ENCODE assay signal across 19 cellular contexts in genomic region chr9:135662758-135663450, GRCh38. TPM values are rescaled to one million over a fixed set of nuclear protein-coding genes. Genes with fewer than 3 reads are reported as not detected.
DNase-seq lines count a peak whose midpoint lies in the region; ATAC-seq, FAIRE-seq and TF ChIP-seq lines count a peak whose summit lies in the region.
"Had no signal": no experiment of that assay in that cellular context is flagged by ENCODE, and none has a peak within 500 bp of the region (broad histone marks: within the 10 kb centered on the region; RNA-seq: fewer than 3 reads in every experiment).

LCN9 (plus strand) TSS chr9:135663309; CDS start chr9:135663322, 13 bp downstream.

- no peaks in the 10 kb centered on the region for H3K79me1 ChIP-seq in H1 (ENCODE audit: low read depth, low read length)

- H3K4me3 ChIP-seq in H7 (ENCODE audit: insufficient read depth, low read depth, low read length) (no peak within 1 kb of the TSS), H1 (ENCODE audit: extremely low read depth in 1 of 4, insufficient read depth in 2 of 4, low read depth in 3 of 4, low read length in 4 of 4) (no peak within 1 kb of the TSS)
- H3K4me3 ChIP-seq: BLaER1, psoas muscle had no signal

- H3K56ac ChIP-seq in H1 (replicated peaks; ENCODE audit: insufficient read length, low read depth, low read length): no peak within 1 kb of the TSS

- H3K79me2 ChIP-seq in H1 (ENCODE audit: control insufficient read depth in 1 of 2, insufficient read depth in 2 of 2, low read length in 2 of 2): no peaks in the 10 kb centered on the region

- TF ChIP-seq POLR2A in H1 (IDR thresholded peaks at IDR 0.05; ENCODE audit: control extremely low read depth in 1 of 2, low read depth in 2 of 2, low read length in 2 of 2): no peak

- no peak within 1 kb of the TSS for H3K27ac ChIP-seq in H1 (ENCODE audit: low read depth, low read length)
- H3K27ac ChIP-seq: BLaER1, psoas muscle had no signal

- FAIRE-seq in H1 (lab: Jason Lieb, UNC): no peak
- FAIRE-seq: HTR-8/SVneo had no signal

- H3K14ac ChIP-seq in H1 (ENCODE audit: insufficient read length): no peak within 1 kb of the TSS

- no peak within 1 kb of the TSS for H2AK5ac ChIP-seq in H1 (ENCODE audit: low read depth, low read length)

- peaks cover 0 to 8% (median 4%) of the 10 kb centered on the region in 4 experiments; a peak in 3 of 7 replicates for H3K4me1 ChIP-seq in H1 (replicated peaks in 1 of 4; ENCODE audit: control insufficient read depth in 3 of 4, insufficient read depth in 4 of 4, low read length in 3 of 4)
- H3K4me1 ChIP-seq: psoas muscle had no signal

- no peak within 1 kb of the TSS for H3K9ac ChIP-seq in H1 (replicated peaks in 1 of 4; ENCODE audit: extremely low read depth in 1 of 4, low read depth in 3 of 4, low read length in 3 of 4)
- H3K9ac ChIP-seq: BLaER1 had no signal

- H2BK12ac ChIP-seq in H1 (ENCODE audit: low read depth, low read length): peak within 1 kb of the TSS; percentile 60; the same call in 1 of the 2 replicates

- H3K27me3 Mint-ChIP-seq in nephron progenitor cell (ENCODE audit: low read depth, poor library complexity): peaks cover 5% of the 10 kb centered on the region
- H3K27me3 Mint-ChIP-seq: activated naive CD8-positive, alpha-beta T cell had no signal

- no peaks in the 10 kb centered on the region for H4K20me1 ChIP-seq in H1 (replicated peaks in 1 of 2; ENCODE audit: control insufficient read depth in 1 of 2, insufficient read depth in 2 of 2, low read length in 2 of 2)
- H4K20me1 ChIP-seq: BLaER1 had no signal

- no peak within 1 kb of the TSS for H4K5ac ChIP-seq in H1 (ENCODE audit: insufficient read length, low read depth, low read length)

- H3K27me3 ChIP-seq in H7 (ENCODE audit: control insufficient read depth, insufficient read depth, low read length): no peaks in the 10 kb centered on the region
- H3K27me3 ChIP-seq in H1 (replicated peaks in 1 of 4; ENCODE audit: control insufficient read depth in 3 of 4, extremely low read depth in 1 of 4, insufficient read depth in 3 of 4, low read length in 3 of 4): no peaks in the 10 kb centered on the region; a peak in 1 of 7 replicates
- H3K27me3 ChIP-seq: BLaER1 had no signal

- H3K36me3 ChIP-seq in H7 (replicated peaks; ENCODE audit: control insufficient read depth, insufficient read depth, low read length): no peaks in the 10 kb centered on the region
- H3K36me3 ChIP-seq in H1 (ENCODE audit: control insufficient read depth in 2 of 4, insufficient read depth in 4 of 4, low read length in 3 of 4): peaks cover 0 to 27% (median 0%) of the 10 kb centered on the region in 4 experiments; a peak in 3 of 8 replicates
- H3K36me3 ChIP-seq: BLaER1 had no signal

- peaks cover 3% of the 10 kb centered on the region for H3K36me3 Mint-ChIP-seq in nephron progenitor cell (ENCODE audit: low read depth)
- H3K36me3 Mint-ChIP-seq: activated naive CD8-positive, alpha-beta T cell had no signal

- H3K9me3 ChIP-seq in H1 (ENCODE audit: insufficient read depth in 2 of 2, low read depth in 1 of 2, low read length in 1 of 2): peaks cover 18 to 21% of the 10 kb centered on the region in 2 experiments; a peak in 3 of 4 replicates
- H3K9me3 ChIP-seq: BLaER1, psoas muscle had no signal

- TF ChIP-seq CTCF in H1 (IDR thresholded peaks at IDR 0.05; ENCODE audit: control extremely low read depth in 1 of 3, insufficient read depth in 1 of 3, low read depth in 1 of 3, low read length in 3 of 3) (no peak), nephron progenitor cell (IDR thresholded peaks at IDR 0.05) (no peak)

- 77% methylated on average over 24 of the region's 25 CpGs; no CpG with 5 or more reads in 1 of the 2 experiments for WGBS in H1 (ENCODE audit: extremely low coverage in 1 of 2, insufficient coverage in 1 of 2, insufficient read length in 1 of 2, insufficient replicate concordance in 2 of 2, low coverage in 1 of 2, low lambda C conversion rate in 2 of 2, missing lambda C conversion rate in 1 of 2), 2 experiments

- peak within 1 kb of the TSS; percentile 48 for H3K4me3 Mint-ChIP-seq in nephron progenitor cell
- H3K4me3 Mint-ChIP-seq: activated naive CD8-positive, alpha-beta T cell had no signal

- H2AFZ ChIP-seq in H1 (ENCODE audit: low read length): no peak within 1 kb of the TSS

- no peak within 1 kb of the TSS for H3K4me2 ChIP-seq in H1 (ENCODE audit: insufficient read depth in 1 of 2, low read depth in 2 of 2, low read length in 2 of 2)
- H3K4me2 ChIP-seq: BLaER1 had no signal

- H3K18ac ChIP-seq in H1 (ENCODE audit: extremely low read depth, low read length): peak within 1 kb of the TSS; percentile 60; the same call in 1 of the 2 replicates

- H4K91ac ChIP-seq in H1 (replicated peaks; ENCODE audit: insufficient read length, low read length): peak within 1 kb of the TSS; percentile 7

- H2BK20ac ChIP-seq in H1 (ENCODE audit: low read length): no peak within 1 kb of the TSS

- no peak for ATAC-seq in HG03565 (IDR thresholded peaks at IDR 0.05; ENCODE audit: unreplicated experiment)
- ATAC-seq: psoas muscle had no signal

- no peak for TF ChIP-seq EP300 in H1 (IDR thresholded peaks at IDR 0.05; ENCODE audit: borderline replicate concordance in 1 of 2, low read depth in 2 of 2, low read length in 2 of 2)

- H3K27ac Mint-ChIP-seq in nephron progenitor cell: peak within 1 kb of the TSS; percentile 76
- H3K27ac Mint-ChIP-seq: activated naive CD8-positive, alpha-beta T cell had no signal

- peak within 1 kb of the TSS; percentile 51 for H3K4ac ChIP-seq in H1 (replicated peaks; ENCODE audit: insufficient read length, low read depth, low read length)

- no peak for TF ChIP-seq RAD21 in H1 (IDR thresholded peaks at IDR 0.05 in 1 of 2, conservative IDR thresholded peaks at IDR 0.05 in 1 of 2; ENCODE audit: low read depth in 2 of 2, low read length in 2 of 2)

- peaks cover 3% of the 10 kb centered on the region for H3K9me3 Mint-ChIP-seq in nephron progenitor cell

- H3K4me1 Mint-ChIP-seq in nephron progenitor cell: peaks cover 37% of the 10 kb centered on the region

- no peak within 1 kb of the TSS for H3K23ac ChIP-seq in H1 (ENCODE audit: insufficient read length)

- CTCF ChIA-PET in H1 (lab: Charles Lee; ENCODE audit: partially characterized antibody): interaction anchor here (1.0 to 1.8 kb wide), 3 partner anchors 9 to 40 kb away, joined by 3 to 5 read pairs (median 3); no protein-coding TSS in a partner anchor

- peak within 1 kb of the TSS; percentile 46; the same call in 1 of the 2 replicates for H2BK15ac ChIP-seq in H1 (ENCODE audit: low read length)

- POLR2A ChIA-PET in H1 (lab: Charles Lee; ENCODE audit: partially characterized antibody): interaction anchor here (0.7 to 3.6 kb wide), 3 partner anchors 8 to 14 kb away, joined by 3 to 19 read pairs (median 3); no protein-coding TSS in a partner anchor

- DNase-seq in AG08396 (ENCODE audit: low spot score): peak; percentile 3
- DNase-seq in H7: peak; percentile 49
- DNase-seq in H1 (ENCODE audit: low read depth in 1 of 2, low spot score in 2 of 2): peak in 1 of 2 experiments; percentile 43
- DNase-seq in nephron progenitor cell: no peak
- no peak for DNase-seq in stimulated activated CD4-positive, alpha-beta T cell treated with anti-CD3 and anti-CD28 coated beads, Interleukin-4, amount 100 ng/mL, for 1 hour
- no peak for DNase-seq in globus pallidus (ENCODE audit: low spot score)
- no peak for DNase-seq in activated naive CD4-positive, alpha-beta T cell treated with anti-CD3 and anti-CD28 coated beads, Interleukin-2, amount 50 U/mL, for 16 hours
- DNase-seq: activated CD4-positive, CD25-positive, alpha-beta regulatory T cell; activated CD8-positive, alpha-beta memory T cell treated with anti-CD3 and anti-CD28 coated beads, Interleukin-2, amount 50 U/mL, for 4 hours; NCI-H2227 treated with DMSO at 0.1 percent for 48 hours; stimulated activated CD4-positive, alpha-beta T cell treated with anti-CD3 and anti-CD28 coated beads, Interleukin-1b, Interleukin-23, amount 100 ng/mL, for 48 hours; trophoblast cell had no signal

- no peak within 1 kb of the TSS for H2BK5ac ChIP-seq in H1 (ENCODE audit: low read depth, low read length)

- H3K23me2 ChIP-seq in H1 (ENCODE audit: low read depth, low read length): no peaks in the 10 kb centered on the region

- H4K8ac ChIP-seq in H1 (ENCODE audit: extremely low read depth, insufficient read depth, low read length): no peak within 1 kb of the TSS

- no peak within 1 kb of the TSS for H2BK120ac ChIP-seq in H1 (replicated peaks; ENCODE audit: low read depth, low read length)

TF ChIP-seq in H1, 55 proteins besides CTCF, POLR2A, EP300 and RAD21:
- TF ChIP-seq EZH2 (IDR thresholded peaks at IDR 0.05; ENCODE audit: low read depth, low read length, severe bottlenecking): no peak
- TF ChIP-seq SAP30 (IDR thresholded peaks at IDR 0.05; ENCODE audit: insufficient read depth, insufficient replicate concordance, low read length): no peak
- no peak for TF ChIP-seq SP2 (IDR thresholded peaks at IDR 0.05; ENCODE audit: low read length)
- TF ChIP-seq FOSL1 (IDR thresholded peaks at IDR 0.05; ENCODE audit: insufficient read depth, low read depth, low read length): no peak
- TF ChIP-seq, protein P1, sequence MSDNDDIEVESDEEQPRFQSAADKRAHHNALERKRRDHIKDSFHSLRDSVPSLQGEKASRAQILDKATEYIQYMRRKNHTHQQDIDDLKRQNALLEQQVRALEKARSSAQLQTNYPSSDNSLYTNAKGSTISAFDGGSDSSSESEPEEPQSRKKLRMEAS (IDR thresholded peaks at IDR 0.05): no peak
- no peak for TF ChIP-seq GTF2F1 (IDR thresholded peaks at IDR 0.05; ENCODE audit: borderline replicate concordance, low read depth, low read length)
- no peak for TF ChIP-seq TAF1 (IDR thresholded peaks at IDR 0.05; ENCODE audit: low read depth, low read length)
- TF ChIP-seq SUZ12 (IDR thresholded peaks at IDR 0.05; ENCODE audit: low read length): no peak
- no peak for TF ChIP-seq TCF12 (IDR thresholded peaks at IDR 0.05; ENCODE audit: low read depth, low read length)

RNA-seq across cellular contexts. Expression of gene LCN9, which starts in this region (rescaled TPM):
- 0.44 TPM in 1 of 2 replicates, not detected in the other for total RNA-seq in H7 (2014; rRNA removed; shearing (Covaris generic))
- 3.1 and 3.7 TPM in 2 replicates for total RNA-seq in H1 (2021; fragmentation: NEBNext Ultra II Directional; extraction: Animal tissue kit (Norgen Biotek cat#: 25700))
- 2.3 and 2.6 TPM in 2 replicates for polyA plus RNA-seq in H1 (2011; rRNA removed)
- polyA plus RNA-seq in H1 (2011; cell fraction: cytosol; rRNA removed): 5.3 TPM
- 47.6 TPM for polyA plus RNA-seq in H1 (2011; cell fraction: nucleus; rRNA removed)
- polyA plus RNA-seq in H1 (2012, experiment 1 of 2): 6.5 to 8.6 TPM (median 8.0 TPM) in 4 replicates
- 1.1 TPM for polyA plus RNA-seq in H1 (2012, experiment 2 of 2)
- polyA plus RNA-seq in H1 (2013, experiment 1 of 2): not detected
- 0.18 TPM for polyA plus RNA-seq in H1 (2013, experiment 2 of 2)
- 0.60 and 0.83 TPM in 2 replicates for polyA minus RNA-seq in H1 (2011; rRNA and poly(A)+ RNA removed)
- polyA minus RNA-seq in H1 (2011; cell fraction: cytosol; rRNA and poly(A)+ RNA removed): not detected
- 7.2 TPM for polyA minus RNA-seq in H1 (2011; cell fraction: nucleus; rRNA and poly(A)+ RNA removed)
- total RNA-seq: OCI-LY7, psoas muscle had no signal
- polyA plus RNA-seq: esophagus, psoas muscle had no signal

Comparison
In these comparisons a context has a peak if more than half of its experiments do, and no peak if none do; other contexts are left out.
1. Peak in DNase-seq in H7; RNA of the gene not detected or under 1 TPM.